Comparison of ENCODE assay signal across 1 cellular context in the genomic region with DNA sequence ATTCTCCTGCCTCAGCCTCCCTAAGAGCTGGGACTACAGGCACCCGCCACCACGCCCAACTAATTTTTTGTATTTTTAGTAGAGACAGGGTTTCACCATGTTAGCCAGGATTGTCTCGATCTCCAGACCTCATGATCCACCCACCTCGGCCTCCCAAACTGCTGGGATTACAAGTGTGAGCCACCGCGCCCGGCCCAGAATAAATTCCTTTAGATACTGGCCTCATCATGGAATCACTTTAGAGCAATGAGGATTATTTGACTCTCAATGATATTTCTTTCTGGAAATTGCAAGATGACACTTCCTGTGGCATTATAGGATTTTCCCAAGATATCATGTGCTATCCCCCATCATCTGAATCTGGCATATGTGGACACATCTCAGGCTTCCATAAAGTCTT.
A peak's percentile ranks its signal among the peaks of the same experiment; 100 is the strongest.
DNase-seq lines count a peak whose midpoint lies in the region.
"Not testable (repeated sequence)": the region's sequence is repeated elsewhere in the genome, so short reads cannot be mapped to it uniquely, and the experiment has no call there.

No MANE protein-coding gene starts in this region.

- not testable (repeated sequence) for H4K8ac ChIP-seq in trophoblast cell (ENCODE audit: low read depth, low read length)

- H3K4me3 ChIP-seq in trophoblast cell (ENCODE audit: low read depth, low read length), result not testable (repeated sequence)

- not testable (repeated sequence) for H3K14ac ChIP-seq in trophoblast cell (ENCODE audit: low read length)

- DNase-seq in trophoblast cell, result peak; percentile 74 to 75

- H3K27me3 ChIP-seq in trophoblast cell (ENCODE audit: insufficient read depth, low read length), result not testable (repeated sequence)

- H4K12ac ChIP-seq in trophoblast cell (ENCODE audit: low read depth, low read length), result not testable (repeated sequence)

- not testable (repeated sequence) for H3K4me1 ChIP-seq in trophoblast cell (ENCODE audit: control insufficient read depth in 1 of 2, insufficient read depth in 2 of 2, low read length in 2 of 2)

- H3K9me3 ChIP-seq in trophoblast cell (ENCODE audit: insufficient read depth, low read depth, low read length), result not testable (repeated sequence)

- H3K18ac ChIP-seq in trophoblast cell (ENCODE audit: low read length), result not testable (repeated sequence)

- H3K4me2 ChIP-seq in trophoblast cell (ENCODE audit: low read length), result not testable (repeated sequence)

- H3K27ac ChIP-seq in trophoblast cell (ENCODE audit: low read depth, low read length), result not testable (repeated sequence)

- not testable (repeated sequence) for H3K79me2 ChIP-seq in trophoblast cell (ENCODE audit: control insufficient read depth, insufficient read depth, low read length, poor library complexity)

- not testable (repeated sequence) for H3K9ac ChIP-seq in trophoblast cell (ENCODE audit: low read length)

- H2BK12ac ChIP-seq in trophoblast cell (ENCODE audit: low read length), result not testable (repeated sequence)

- not testable (repeated sequence) for H2AK5ac ChIP-seq in trophoblast cell (ENCODE audit: low read length)

- not testable (repeated sequence) for H4K91ac ChIP-seq in trophoblast cell (ENCODE audit: low read depth, low read length)

- not testable (repeated sequence) for H2AFZ ChIP-seq in trophoblast cell (ENCODE audit: insufficient read depth, low read length, poor library complexity)

- not testable (repeated sequence) for H2BK5ac ChIP-seq in trophoblast cell (ENCODE audit: low read depth, low read length, poor library complexity)

- not testable (repeated sequence) for H3K4ac ChIP-seq in trophoblast cell (ENCODE audit: low read depth, low read length)

- no CpG with 5 or more reads among the region's 7 CpGs for WGBS in trophoblast cell (ENCODE audit: extremely low coverage, insufficient coverage, insufficient read length)

- not testable (repeated sequence) for H3K36me3 ChIP-seq in trophoblast cell (ENCODE audit: control insufficient read depth in 1 of 2, insufficient read depth in 2 of 2, low read length in 2 of 2)

- not testable (repeated sequence) for H3K23ac ChIP-seq in trophoblast cell (ENCODE audit: low read length)

- not testable (repeated sequence) for H2BK120ac ChIP-seq in trophoblast cell (ENCODE audit: insufficient read depth, low read length, poor library complexity)

- H3K79me1 ChIP-seq in trophoblast cell (ENCODE audit: low read length), result not testable (repeated sequence)
